Comparison of ENCODE assay signal across 16 cellular contexts in genomic region chr1:181124206-181124825, GRCh38. TPM values are rescaled to one million over a fixed set of nuclear protein-coding genes. Genes with fewer than 3 reads are reported as not detected.
DNase-seq lines count a peak whose midpoint lies in the region; ATAC-seq, FAIRE-seq and TF ChIP-seq lines count a peak whose summit lies in the region.
"Had no signal": no experiment of that assay in that cellular context is flagged by ENCODE, and none has a peak within 500 bp of the region (broad histone marks: within the 10 kb centered on the region; RNA-seq: fewer than 3 reads in every experiment).

No MANE protein-coding gene starts in this region.

- H3K9ac ChIP-seq in GM12878 (ENCODE audit: control insufficient read depth, insufficient read depth, low read length) = no peak overlapping the region

- H3K4me2 ChIP-seq in GM12878 (ENCODE audit: control insufficient read depth, insufficient read depth) = no peak overlapping the region
- H3K4me2 ChIP-seq in hepatocyte = no peak overlapping the region

- H3K9me3 Mint-ChIP-seq in activated CD4-positive, alpha-beta memory T cell treated with anti-CD3 and anti-CD28 coated beads for 36 hours = no peaks in the 10 kb centered on the region
- H3K9me3 Mint-ChIP-seq: activated T-helper 1 cell treated with anti-CD3 and anti-CD28 coated beads, Interleukin-12 subunit alpha, Interleukin-12 subunit beta, Interleukin-2, Interleukin-4 antibody, amounts not matched to agents 30 ng/mL and 10 ng/mL and 1 ng/mL, durations not matched to agents 14 hours and 24 hours and 36 hours; CD4-positive, alpha-beta memory T cell had no signal

- no peaks in the 10 kb centered on the region for H3K9me2 ChIP-seq in hepatocyte (replicated peaks; ENCODE audit: insufficient read depth)

- H2AFZ ChIP-seq in GM12878 (ENCODE audit: control insufficient read depth, low read depth, low read length) = no peak overlapping the region
- H2AFZ ChIP-seq in hepatocyte = no peak overlapping the region

- TF ChIP-seq CTCF in GM12878 (IDR thresholded peaks at IDR 0.05 in 2 of 3, conservative IDR thresholded peaks at IDR 0.05 in 1 of 3; ENCODE audit: control insufficient read depth in 2 of 3, extremely low read depth in 1 of 3, insufficient read depth in 1 of 3, low read depth in 3 of 3, low read length in 3 of 3) = no peak
- TF ChIP-seq CTCF in lung (IDR thresholded peaks at IDR 0.05; ENCODE audit: control extremely low read depth, extremely low read depth) = no peak
- no peak for TF ChIP-seq CTCF in hepatocyte (IDR thresholded peaks at IDR 0.05; ENCODE audit: poor library complexity)

- H3K27me3 Mint-ChIP-seq in activated CD4-positive, alpha-beta memory T cell treated with anti-CD3 and anti-CD28 coated beads for 36 hours = no peaks in the 10 kb centered on the region

- TF ChIP-seq POLR2A in GM12878 (IDR thresholded peaks at IDR 0.05; ENCODE audit: low read depth, low read length) = no peak

- H3K36me3 ChIP-seq in GM12878 (ENCODE audit: control insufficient read depth in 2 of 2, insufficient read depth in 2 of 2, low read length in 1 of 2) (no peaks in the 10 kb centered on the region), lung (ENCODE audit: control insufficient read depth in 2 of 2, insufficient read depth in 2 of 2, low read length in 2 of 2) (no peaks in the 10 kb centered on the region), hepatocyte (replicated peaks; ENCODE audit: insufficient read depth, low read depth) (no peaks in the 10 kb centered on the region)
- H3K36me3 ChIP-seq: tibial nerve had no signal

- no peaks in the 10 kb centered on the region for H4K20me1 ChIP-seq in GM12878 (ENCODE audit: control insufficient read depth, insufficient read depth)
- H4K20me1 ChIP-seq in hepatocyte (ENCODE audit: insufficient read depth, poor library complexity, severe bottlenecking) = no peaks in the 10 kb centered on the region

- no peak overlapping the region for H3K27ac ChIP-seq in GM12878 (ENCODE audit: control insufficient read depth, insufficient read depth)
- no peak overlapping the region for H3K27ac ChIP-seq in lung (ENCODE audit: low read depth in 1 of 2, low read length in 1 of 2)
- H3K27ac ChIP-seq in hepatocyte = no peak overlapping the region

- H3K4me3 Mint-ChIP-seq in activated CD4-positive, alpha-beta memory T cell treated with anti-CD3 and anti-CD28 coated beads for 36 hours = no peak overlapping the region
- H3K4me3 Mint-ChIP-seq: activated T-helper 1 cell treated with anti-CD3 and anti-CD28 coated beads, Interleukin-12 subunit alpha, Interleukin-12 subunit beta, Interleukin-2, Interleukin-4 antibody, amounts not matched to agents 30 ng/mL and 10 ng/mL and 1 ng/mL, durations not matched to agents 14 hours and 24 hours and 36 hours; CD4-positive, alpha-beta memory T cell had no signal

- H3K9me3 ChIP-seq in GM12878 (replicated peaks; ENCODE audit: control insufficient read depth, insufficient read depth, low read length) (no peaks in the 10 kb centered on the region), lung (ENCODE audit: control insufficient read depth in 2 of 2, insufficient read depth in 1 of 2, low read length in 1 of 2) (no peaks in the 10 kb centered on the region), hepatocyte (ENCODE audit: low read depth) (no peaks in the 10 kb centered on the region)
- H3K9me3 ChIP-seq: tibial nerve had no signal

- no peaks in the 10 kb centered on the region for H3K36me3 Mint-ChIP-seq in activated CD4-positive, alpha-beta memory T cell treated with anti-CD3 and anti-CD28 coated beads for 36 hours
- H3K36me3 Mint-ChIP-seq: CD4-positive, alpha-beta memory T cell had no signal

- peaks cover 39% of the 10 kb centered on the region for H3K4me1 ChIP-seq in GM12878 (ENCODE audit: control insufficient read depth, insufficient read depth, low read length)
- H3K4me1 ChIP-seq in lung (ENCODE audit: control insufficient read depth in 2 of 2, insufficient read depth in 2 of 2, low read length in 2 of 2) = peaks cover 0 to 21% of the 10 kb centered on the region in 2 donors
- peaks cover 23% of the 10 kb centered on the region for H3K4me1 ChIP-seq in hepatocyte (ENCODE audit: insufficient read depth)

- ATAC-seq in GM12878 (no peak), lung (ENCODE audit: insufficient read depth, low FRiP score) (peak; percentile 27), GM18498 (IDR thresholded peaks at IDR 0.05; ENCODE audit: unreplicated experiment) (no peak), HG02678 (IDR thresholded peaks at IDR 0.05; ENCODE audit: unreplicated experiment) (no peak)
- ATAC-seq: Panc1 had no signal

- CTCF ChIA-PET in GM12878 (lab: Yijun Ruan, JAX) = interaction anchor here (1.1 to 36.6 kb wide), 3 partner anchors 9 to 23 kb away, joined by 4 to 1067 read pairs (median 8); partner anchors contain the start of gene IER5
- CTCF ChIA-PET in activated CD4-positive, alpha-beta memory T cell treated with anti-CD3 and anti-CD28 coated beads for 36 hours (lab: Charles Lee) = no interaction called here

- H3K4me3 ChIP-seq in GM12878 (no peak overlapping the region), lung (no peak overlapping the region), hepatocyte (no peak overlapping the region)
- H3K4me3 ChIP-seq: tibial nerve had no signal

- H3K4me1 Mint-ChIP-seq in activated CD4-positive, alpha-beta memory T cell treated with anti-CD3 and anti-CD28 coated beads for 36 hours (ENCODE audit: low read depth) = peaks cover 7% of the 10 kb centered on the region
- H3K4me1 Mint-ChIP-seq: CD4-positive, alpha-beta memory T cell had no signal

- RAD21 ChIA-PET in GM12878 (lab: Charles Lee; ENCODE audit: unreplicated experiment) = interaction anchor here (1.2 to 1.6 kb wide), 2 partner anchors 19 to 34 kb away, joined by 3 to 4 read pairs; no protein-coding TSS in a partner anchor

- TF ChIP-seq EP300 in GM12878 (IDR thresholded peaks at IDR 0.05; ENCODE audit: borderline replicate concordance in 1 of 2, control insufficient read depth in 1 of 2, low read depth in 2 of 2, low read length in 2 of 2) = no peak

- in situ Hi-C loops in GM12878 (cut with MboI) = no loop called here

- WGBS in GM12878 (ENCODE audit: insufficient coverage, insufficient replicate concordance, low lambda C conversion rate, missing lambda C conversion rate) = 0% methylated on average over 2 of the region's 2 CpGs
- 8% methylated on average over 2 of the region's 2 CpGs; no CpG with 5 or more reads in 1 of the 2 donors for WGBS in lung, 2 donors
- WGBS in hepatocyte (ENCODE audit: low lambda C conversion rate, missing lambda C conversion rate) = 51% methylated on average over 2 of the region's 2 CpGs

- H3K27me3 ChIP-seq in GM12878 (replicated peaks in 1 of 2; ENCODE audit: control insufficient read depth in 2 of 2, insufficient read depth in 2 of 2, low read length in 1 of 2) (no peaks in the 10 kb centered on the region), lung (ENCODE audit: control insufficient read depth, insufficient read depth) (no peaks in the 10 kb centered on the region), hepatocyte (no peaks in the 10 kb centered on the region)
- H3K27me3 ChIP-seq: tibial nerve had no signal

- BruUV-seq in GM12878 (replicated peaks; lab: Mats Ljungman, UMichigan) = no TSS peak

- peak; percentile 88 for DNase-seq in CD1c-positive myeloid dendritic cell (ENCODE audit: extremely low spot score)
- peak; percentile 34 to 47 for DNase-seq in Kasumi-1 (lab: John Stamatoyannopoulos, UW)
- DNase-seq in GM12878 (ENCODE audit: low read depth, low spot score) = no peak
- DNase-seq in lung (ENCODE audit: low spot score) = no peak
- DNase-seq in hepatocyte (ENCODE audit: low spot score) = no peak
- no peak for DNase-seq in activated CD4-positive, alpha-beta memory T cell treated with anti-CD3 and anti-CD28 coated beads for 36 hours
- DNase-seq: CD4-positive, alpha-beta memory T cell; erythroblast; kidney glomerular epithelial cell; NCI-H1105 treated with DMSO at 0.1 percent for 48 hours; stimulated activated CD8-positive, alpha-beta memory T cell treated with anti-CD3 and anti-CD28 coated beads, Interleukin-4, amount 100 ng/mL, for 48 hours had no signal

- H3K79me2 ChIP-seq in GM12878 (ENCODE audit: control insufficient read depth, insufficient read depth, low read length) (no peaks in the 10 kb centered on the region; the same call in none of the 2 replicates), hepatocyte (no peaks in the 10 kb centered on the region)

- POLR2A ChIA-PET in GM12878 (lab: Charles Lee) = interaction anchor here (0.6 to 2.1 kb wide), 3 partner anchors 19 to 26 kb away, joined by 3 to 11 read pairs (median 3); no protein-coding TSS in a partner anchor
- POLR2A ChIA-PET in activated CD4-positive, alpha-beta memory T cell treated with anti-CD3 and anti-CD28 coated beads for 36 hours (lab: Charles Lee) = no interaction called here

- intact Hi-C loops in GM12878 (cut with micrococcal nuclease; ENCODE audit: unreplicated experiment) = no loop called here
- intact Hi-C loops in activated CD4-positive, alpha-beta memory T cell treated with anti-CD3 and anti-CD28 coated beads for 36 hours (cut with micrococcal nuclease) = no loop called here

- no peak for TF ChIP-seq RAD21 in GM12878 (IDR thresholded peaks at IDR 0.05; ENCODE audit: insufficient read depth, low read depth, low read length)

- no peak overlapping the region for H3K27ac Mint-ChIP-seq in activated CD4-positive, alpha-beta memory T cell treated with anti-CD3 and anti-CD28 coated beads for 36 hours
- H3K27ac Mint-ChIP-seq: activated T-helper 1 cell treated with anti-CD3 and anti-CD28 coated beads, Interleukin-12 subunit alpha, Interleukin-12 subunit beta, Interleukin-2, Interleukin-4 antibody, amounts not matched to agents 30 ng/mL and 10 ng/mL and 1 ng/mL, durations not matched to agents 14 hours and 24 hours and 36 hours had no signal

- SMC1A ChIA-PET in GM12878 (lab: Charles Lee; ENCODE audit: uncharacterized antibody, unreplicated experiment) = interaction anchor here (1.4 to 36.3 kb wide), 2 partner anchors 12 to 23 kb away, joined by 7 to 1399 read pairs; partner anchors contain the start of gene IER5

- FAIRE-seq in GM12878 (lab: Jason Lieb, UNC) = no peak

RNA-seq across cellular contexts. Expression of gene IER5, which starts 35.8 kb away (rescaled TPM):
- 88.8 and 93.7 TPM in 2 replicates for total RNA-seq in GM12878 (2013; cell fraction: nucleolus; rRNA removed)
- 65.4 and 69.4 TPM in 2 replicates for total RNA-seq in GM12878 (2014; rRNA removed)
- 32.7 and 34.9 TPM in 2 replicates for total RNA-seq in GM12878 (2014; rRNA removed; fragmentation: Illumina TruSeq; extraction: Trizol)
- 73.9 and 75.2 TPM in 2 replicates for total RNA-seq in GM12878 (2021)
- 6.6 TPM for polyA plus RNA-seq in GM12878 (2011; ENCODE audit: low read depth)
- 36.4 and 44.1 TPM in 2 replicates for polyA plus RNA-seq in GM12878 (2011; rRNA removed)
- polyA plus RNA-seq in GM12878 (2011; cell fraction: cytosol; rRNA removed) = 32.3 and 38.9 TPM in 2 replicates
- polyA plus RNA-seq in GM12878 (2011; cell fraction: nucleus; rRNA removed) = 59.7 and 70.4 TPM in 2 replicates
- polyA plus RNA-seq in GM12878 (2012) = 24.5 and 28.7 TPM in 2 replicates
- polyA plus RNA-seq in GM12878 (2014; fragmentation: Illumina TruSeq; extraction: Trizol) = 22.4 and 26.2 TPM in 2 replicates
- polyA plus RNA-seq in GM12878 (2014; fragmentation: Nextera tagmentation; extraction: Ambion mirVana) = 10 to 100 TPM in 1 of 2 experiments, 1 to 10 TPM in 1; 6.2 to 19.5 TPM
- 52.3 and 62.0 TPM in 2 replicates for polyA plus RNA-seq in GM12878 (2014; rRNA removed)
- polyA plus RNA-seq in GM12878 (2016; fragmentation: Nextera tagmentation; extraction: Ambion mirVana) = 10 to 100 TPM in 1 of 2 experiments, 1 to 10 TPM in 1; 4.3 to 11.7 TPM
- 30.4 and 44.0 TPM in 2 replicates for polyA minus RNA-seq in GM12878 (2011; rRNA and poly(A)+ RNA removed)
- polyA minus RNA-seq in GM12878 (2011; cell fraction: cytosol; rRNA and poly(A)+ RNA removed) = 24.5 TPM in 2 replicates
- polyA minus RNA-seq in GM12878 (2011; cell fraction: nucleus; rRNA and poly(A)+ RNA removed) = 69.0 and 99.9 TPM in 2 replicates
- 10 to 100 TPM; 18.6 to 33.2 TPM for total RNA-seq in lung
- 10 to 100 TPM; 19.2 to 34.5 TPM for polyA plus RNA-seq in lung
- total RNA-seq in hepatocyte = 13.0 and 16.6 TPM in 2 replicates
- polyA plus RNA-seq in hepatocyte = 18.2 and 23.1 TPM in 2 replicates
- 10 to 100 TPM; 27.9 to 28.9 TPM for total RNA-seq in activated CD4-positive, alpha-beta memory T cell treated with anti-CD3 and anti-CD28 coated beads for 36 hours

Comparison
In these comparisons a context has a peak if more than half of its experiments do, and no peak if none do; other contexts are left out.
1. DNase-seq: peak in CD1c-positive myeloid dendritic cell (single experiment) and Kasumi-1 (2 of 2); none in GM12878 (single experiment), lung (single experiment), hepatocyte (single experiment) and activated CD4-positive, alpha-beta memory T cell treated with anti-CD3 and anti-CD28 coated beads for 36 hours (single experiment).